In genomic region chr2:127140543-127140942, GRCh38 we compare ENCODE assay signal across 29 cellular contexts. TPM values are rescaled to one million over a fixed set of nuclear protein-coding genes. Genes with fewer than 3 reads are reported as not detected.
DNase-seq lines count a peak whose midpoint lies in the region; ATAC-seq, FAIRE-seq and TF ChIP-seq lines count a peak whose summit lies in the region.
"Had no signal": no experiment of that assay in that cellular context is flagged by ENCODE, and none has a peak within 500 bp of the region (broad histone marks: within the 10 kb centered on the region; RNA-seq: fewer than 3 reads in every experiment).

No MANE protein-coding gene starts in this region.

- peaks cover 18 to 35% of the 10 kb centered on the region in 2 donors for H3K4me1 ChIP-seq in kidney (ENCODE audit: control insufficient read depth in 1 of 2, insufficient read depth in 1 of 2, low read depth in 1 of 2, low read length in 2 of 2)
- H3K4me1 ChIP-seq in skeletal muscle tissue (ENCODE audit: control insufficient read depth in 3 of 3, insufficient read depth in 3 of 3, low read length in 3 of 3) = peaks cover 27 to 49% (median 41%) of the 10 kb centered on the region in 3 donors
- H3K4me1 ChIP-seq: colonic mucosa, HAP-1 had no signal

- no peaks in the 10 kb centered on the region for H3K27me3 ChIP-seq in skeletal muscle tissue (ENCODE audit: control insufficient read depth in 3 of 3, insufficient read depth in 3 of 3, low read length in 3 of 3)
- H3K27me3 ChIP-seq: colonic mucosa, testis had no signal

- H3K9me3 ChIP-seq in kidney (ENCODE audit: control insufficient read depth in 1 of 2, low read length in 2 of 2) (no peaks in the 10 kb centered on the region), skeletal muscle tissue (ENCODE audit: control insufficient read depth in 3 of 3, low read length in 3 of 3) (no peaks in the 10 kb centered on the region)
- H3K9me3 ChIP-seq: colonic mucosa, testis had no signal

- peak; percentile 20 for DNase-seq in CMK (ENCODE audit: low read depth)
- DNase-seq in kidney = peak; percentile 17
- no peak for DNase-seq in NCI-H2196 treated with DMSO at 0.1 percent for 48 hours (lab: John Stamatoyannopoulos, UW; ENCODE audit: unreplicated experiment)
- DNase-seq in dedifferentiated amniotic fluid mesenchymal stem cell (ENCODE audit: extremely low spot score) = no peak
- DNase-seq in stimulated activated CD4-positive, alpha-beta T cell treated with anti-CD3 and anti-CD28 coated beads, Interleukin-4, amount 100 ng/mL, for 4 hours = no peak
- DNase-seq: activated CD4-positive, alpha-beta T cell treated with anti-CD3 and anti-CD28 coated beads for 48 hours; activated T-cell treated with anti-CD3 and anti-CD28 coated beads for 4 hours; colonic mucosa; effector memory CD8-positive, alpha-beta T cell; left ventricle myocardium superior; naive thymus-derived CD4-positive, alpha-beta T cell; NCI-H446 treated with DMSO at 0.1 percent for 48 hours; NCI-H774; occipital lobe; SHP77 treated with DMSO at 0.1 percent for 48 hours; stimulated activated naive CD4-positive, alpha-beta T cell; testis; WERI-Rb-1 had no signal

- H3K36me3 ChIP-seq in kidney (ENCODE audit: control insufficient read depth in 1 of 2, insufficient read depth in 2 of 2, low read length in 2 of 2) = no peaks in the 10 kb centered on the region
- no peaks in the 10 kb centered on the region for H3K36me3 ChIP-seq in skeletal muscle tissue (ENCODE audit: control insufficient read depth in 3 of 3, insufficient read depth in 3 of 3, low read length in 3 of 3)
- H3K36me3 ChIP-seq: colonic mucosa, HAP-1, WERI-Rb-1 had no signal

- intact Hi-C loops in kidney (cut with DNase I) = no loop called here

- no peak for TF ChIP-seq CTCF in kidney (IDR thresholded peaks at IDR 0.05; ENCODE audit: borderline replicate concordance, extremely low read depth, insufficient read depth)

- H3K27ac ChIP-seq in angular gyrus (ENCODE audit: low read depth, low read length) = peak overlapping the region; percentile 98
- no peak overlapping the region for H3K27ac ChIP-seq in kidney (ENCODE audit: low read depth in 2 of 2, low read length in 2 of 2)
- H3K27ac ChIP-seq in skeletal muscle tissue (ENCODE audit: low read depth, low read length) = peak overlapping the region; percentile 25
- H3K27ac ChIP-seq: A549, colonic mucosa, testis, WERI-Rb-1 had no signal

- H3K4me3 ChIP-seq in kidney (ENCODE audit: low read length in 2 of 2) (no peak overlapping the region), skeletal muscle tissue (ENCODE audit: low read length in 3 of 3) (no peak overlapping the region)
- H3K4me3 ChIP-seq: A549, colonic mucosa, HAP-1, testis had no signal

- no peak for FAIRE-seq in kidney (lab: Jason Lieb, UNC)
- FAIRE-seq: A549, bronchial epithelial cell, GM18507, islet of Langerhans, RCC 7860 had no signal

- ATAC-seq in GM18861 (IDR thresholded peaks at IDR 0.05; ENCODE audit: unreplicated experiment) = no peak
- ATAC-seq: A549; activated naive CD4-positive, alpha-beta T cell treated with anti-CD3 and anti-CD28 coated beads, Interleukin-2, amount 50 U/mL, for 72 hours; CD8-positive, alpha-beta T cell; effector memory CD8-positive, alpha-beta T cell; left ventricle myocardium superior; naive thymus-derived CD4-positive, alpha-beta T cell had no signal

- H3K9ac ChIP-seq in kidney (ENCODE audit: low read length in 2 of 2) (no peak overlapping the region), skeletal muscle tissue (ENCODE audit: low read depth in 1 of 3, low read length in 3 of 3) (no peak overlapping the region)

RNA-seq across cellular contexts. Expression of gene BIN1, which starts 33.6 kb away (rescaled TPM):
- total RNA-seq in kidney = 121 TPM
- polyA plus RNA-seq in kidney (ENCODE audit: insufficient read depth, low read depth, low replicate concordance) = 167 TPM
- total RNA-seq in skeletal muscle tissue = 597 TPM

Comparison
In these comparisons a context has a peak if more than half of its experiments do, and no peak if none do; other contexts are left out.
1. DNase-seq: peak in CMK (single experiment) and kidney (single experiment); none in NCI-H2196 treated with DMSO at 0.1 percent for 48 hours (single experiment), dedifferentiated amniotic fluid mesenchymal stem cell (single experiment) and stimulated activated CD4-positive, alpha-beta T cell treated with anti-CD3 and anti-CD28 coated beads, Interleukin-4, amount 100 ng/mL, for 4 hours (0 of 2).
2. H3K27ac ChIP-seq: peak in angular gyrus (single experiment) and skeletal muscle tissue (single experiment); none in kidney (0 of 2).